Comparison of ENCODE assay signal across 12 cellular contexts in the genomic region with DNA sequence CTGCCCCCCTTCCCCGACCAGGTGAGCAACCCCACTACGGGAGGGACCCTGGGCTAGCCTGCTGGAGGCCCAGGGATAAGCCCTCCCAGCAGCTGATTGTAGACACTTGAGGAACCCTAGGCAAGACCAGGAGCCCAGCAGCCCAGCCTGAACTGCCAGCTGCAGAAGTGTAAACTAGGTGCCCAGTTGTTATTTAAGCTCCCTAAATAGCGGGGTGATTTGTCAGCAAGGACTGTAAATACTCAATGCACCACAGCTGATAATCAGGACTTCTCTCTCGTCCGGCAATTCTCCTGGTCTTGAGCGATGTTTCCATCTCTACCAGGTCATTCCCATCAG. TPM values are rescaled to one million over a fixed set of nuclear protein-coding genes. Genes with fewer than 3 reads are reported as not detected.
A peak's percentile ranks its signal among the peaks of the same experiment; 100 is the strongest.
DNase-seq lines count a peak whose midpoint lies in the region; ATAC-seq and TF ChIP-seq lines count a peak whose summit lies in the region.
"Had no signal": no experiment of that assay in that cellular context is flagged by ENCODE, and none has a peak within 500 bp of the region (broad histone marks: within the 10 kb centered on the region; RNA-seq: fewer than 3 reads in every experiment).

No MANE protein-coding gene starts in this region.

- H3K9me3 Mint-ChIP-seq in CD4-positive, CD25-positive, alpha-beta regulatory T cell, result no peaks in the 10 kb centered on the region
- H3K9me3 Mint-ChIP-seq in WTC11, result no peaks in the 10 kb centered on the region

- WGBS in psoas muscle, 3 donors, result 36 to 44% (median 37%) methylated on average over 6 of the region's 6 CpGs

- no peak overlapping the region for H3K27ac ChIP-seq in CD4-positive, CD25-positive, alpha-beta regulatory T cell (ENCODE audit: insufficient read depth, low read length, poor library complexity, severe bottlenecking)
- H3K27ac ChIP-seq in psoas muscle, result peak overlapping the region; percentile 79

- no peaks in the 10 kb centered on the region for H3K36me3 ChIP-seq in CD4-positive, CD25-positive, alpha-beta regulatory T cell (ENCODE audit: control insufficient read depth, insufficient read depth, low read length)
- no peaks in the 10 kb centered on the region for H3K36me3 ChIP-seq in psoas muscle (ENCODE audit: insufficient read depth in 1 of 2, low read depth in 1 of 2)

- DNase-seq in CD4-positive, CD25-positive, alpha-beta regulatory T cell, result no peak
- DNase-seq in WTC11 (ENCODE audit: low spot score) (peak; percentile 36), left ventricle myocardium superior (no peak), psoas muscle (no peak), left lobe of liver (ENCODE audit: low spot score) (no peak), hepatic stellate cell (ENCODE audit: low spot score) (no peak)
- no peak for DNase-seq in activated CD4-positive, CD25-positive, alpha-beta regulatory T cell (lab: John Stamatoyannopoulos, UW)
- no peak for DNase-seq in stimulated activated CD4-positive, alpha-beta T cell treated with anti-CD3 and anti-CD28 coated beads, Interleukin-4, amount 100 ng/mL, for 24 hours
- DNase-seq: activated CD4-positive, alpha-beta T cell treated with anti-CD3 and anti-CD28 coated beads, Interleukin-2, amount 50 U/mL, for 4 hours; activated gamma-delta T cell; mammary epithelial cell; posterior cingulate gyrus had no signal

- ATAC-seq in CD4-positive, CD25-positive, alpha-beta regulatory T cell (ENCODE audit: low read depth in 2 of 2), result no peak
- ATAC-seq in WTC11, result no peak
- ATAC-seq in left ventricle myocardium superior, result peak; percentile 5
- peak; percentile 64 to 87 (median 84) for ATAC-seq in psoas muscle
- ATAC-seq in left lobe of liver, result no peak

- H3K27me3 ChIP-seq in CD4-positive, CD25-positive, alpha-beta regulatory T cell (ENCODE audit: control insufficient read depth, insufficient read depth, low read length), result no peaks in the 10 kb centered on the region
- no peaks in the 10 kb centered on the region for H3K27me3 ChIP-seq in psoas muscle (ENCODE audit: insufficient read depth in 3 of 3, low read length in 2 of 3)

- CTCF ChIA-PET in WTC11 (lab: Charles Lee), result interaction anchor here (1.1 to 1.2 kb wide), 2 partner anchors 90 to 107 kb away, joined by 3 to 4 read pairs; no protein-coding TSS in a partner anchor

- intact Hi-C loops in left ventricle myocardium superior (cut with micrococcal nuclease), result no loop called here
- intact Hi-C loops in psoas muscle (cut with DNase I), result no loop called here

- POLR2A ChIA-PET in WTC11 (lab: Charles Lee), result no interaction called here

- H3K9me3 ChIP-seq in CD4-positive, CD25-positive, alpha-beta regulatory T cell (ENCODE audit: control insufficient read depth in 2 of 2, low read length in 2 of 2), result no peaks in the 10 kb centered on the region
- H3K9me3 ChIP-seq in psoas muscle, result no peaks in the 10 kb centered on the region

- peaks cover 7% of the 10 kb centered on the region for H3K36me3 Mint-ChIP-seq in CD4-positive, CD25-positive, alpha-beta regulatory T cell
- no peaks in the 10 kb centered on the region for H3K36me3 Mint-ChIP-seq in WTC11

- peaks cover 26% of the 10 kb centered on the region for H3K4me1 ChIP-seq in CD4-positive, CD25-positive, alpha-beta regulatory T cell (ENCODE audit: control insufficient read depth, insufficient read depth, low read length, poor library complexity, severe bottlenecking)
- peaks cover 89% of the 10 kb centered on the region for H3K4me1 ChIP-seq in psoas muscle

- H3K4me3 Mint-ChIP-seq in CD4-positive, CD25-positive, alpha-beta regulatory T cell, result peak overlapping the region in 1 of 4 donors; percentile 21
- H3K4me3 Mint-ChIP-seq in WTC11, result no peak overlapping the region

- H3K27me3 Mint-ChIP-seq in CD4-positive, CD25-positive, alpha-beta regulatory T cell, result no peaks in the 10 kb centered on the region
- no peaks in the 10 kb centered on the region for H3K27me3 Mint-ChIP-seq in WTC11 (ENCODE audit: low read depth)

- peak overlapping the region in 2 of 3 donors; percentile 44 to 72 for H3K27ac Mint-ChIP-seq in CD4-positive, CD25-positive, alpha-beta regulatory T cell
- no peak overlapping the region for H3K27ac Mint-ChIP-seq in WTC11

- H3K4me3 ChIP-seq in CD4-positive, CD25-positive, alpha-beta regulatory T cell (ENCODE audit: low read depth, low read length), result no peak overlapping the region
- H3K4me3 ChIP-seq in psoas muscle, result peak overlapping the region; percentile 1

- H3K4me1 Mint-ChIP-seq in CD4-positive, CD25-positive, alpha-beta regulatory T cell, result peaks cover 35 to 87% (median 74%) of the 10 kb centered on the region in 4 donors
- H3K4me1 Mint-ChIP-seq in WTC11, result peaks cover 92% of the 10 kb centered on the region

- TF ChIP-seq CTCF in WTC11 (IDR thresholded peaks at IDR 0.05) (no peak), psoas muscle (IDR thresholded peaks at IDR 0.05) (no peak)

TF ChIP-seq in WTC11, 78 proteins besides CTCF, POLR2A, EP300 and RAD21:
- TF ChIP-seq ZNF219 (CRISPR knock-in tag; IDR thresholded peaks at IDR 0.05; ENCODE audit: borderline replicate concordance) (no peak), FOXP1 (CRISPR knock-in tag; IDR thresholded peaks at IDR 0.05; ENCODE audit: borderline replicate concordance) (no peak)
- TF ChIP-seq, protein P1, sequence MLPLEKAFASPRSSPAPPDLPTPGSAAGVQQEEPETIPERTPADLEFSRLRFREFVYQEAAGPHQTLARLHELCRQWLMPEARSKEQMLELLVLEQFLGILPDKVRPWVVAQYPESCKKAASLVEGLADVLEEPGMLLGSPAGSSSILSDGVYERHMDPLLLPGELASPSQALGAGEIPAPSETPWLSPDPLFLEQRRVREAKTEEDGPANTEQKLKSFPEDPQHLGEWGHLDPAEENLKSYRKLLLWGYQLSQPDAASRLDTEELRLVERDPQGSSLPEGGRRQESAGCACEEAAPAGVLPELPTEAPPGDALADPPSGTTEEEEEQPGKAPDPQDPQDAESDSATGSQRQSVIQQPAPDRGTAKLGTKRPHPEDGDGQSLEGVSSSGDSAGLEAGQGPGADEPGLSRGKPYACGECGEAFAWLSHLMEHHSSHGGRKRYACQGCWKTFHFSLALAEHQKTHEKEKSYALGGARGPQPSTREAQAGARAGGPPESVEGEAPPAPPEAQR (CRISPR knock-in tag; IDR thresholded peaks at IDR 0.05), result no peak

RNA-seq across cellular contexts. Expression of a gene that starts 41.2 kb away (rescaled TPM):
- 159 TPM for total RNA-seq in CD4-positive, CD25-positive, alpha-beta regulatory T cell
- 1 to 10 TPM; 3.8 to 7.3 (median 4.6) TPM for polyA plus RNA-seq in CD4-positive, CD25-positive, alpha-beta regulatory T cell
- 57.9 to 66.2 TPM (median 65.7 TPM) in 3 replicates for total RNA-seq in WTC11 (2021)
- total RNA-seq in left ventricle myocardium superior, result 156 TPM
- 100 to 1,000 TPM; 234 to 319 (median 272) TPM for total RNA-seq in psoas muscle
- 100 to 1,000 TPM in 1 of 3 donors, 10 to 100 TPM in 2; 72.3 to 268 (median 93.1) TPM for polyA plus RNA-seq in psoas muscle
- total RNA-seq in left lobe of liver, result 36.9 TPM

Comparison
In these comparisons a context has a peak if more than half of its experiments do, and no peak if none do; other contexts are left out.
1. ATAC-seq: peak in left ventricle myocardium superior (single experiment) and psoas muscle (4 of 4); none in CD4-positive, CD25-positive, alpha-beta regulatory T cell (0 of 2), WTC11 (single experiment) and left lobe of liver (single experiment).